Comparison of ENCODE assay signal across 11 cellular contexts in genomic region chr7:131196808-131197207, GRCh38.
DNase-seq lines count a peak whose midpoint lies in the region; ATAC-seq and TF ChIP-seq lines count a peak whose summit lies in the region.
"Had no signal": no experiment of that assay in that cellular context is flagged by ENCODE, and none has a peak within 500 bp of the region (broad histone marks: within the 10 kb centered on the region; RNA-seq: fewer than 3 reads in every experiment).

No MANE protein-coding gene starts in this region.

- H3K27ac Mint-ChIP-seq in glutamatergic neuron (ENCODE audit: unreplicated experiment) (no peak overlapping the region), CD14-positive monocyte (peak overlapping the region in 1 of 7 donors; percentile 74)

- H3K4me2 ChIP-seq in mammary epithelial cell (ENCODE audit: insufficient read depth, low read depth, low read length) = no peak overlapping the region
- H3K4me2 ChIP-seq in SK-N-SH = no peak overlapping the region

- H2AFZ ChIP-seq in mammary epithelial cell (ENCODE audit: low read depth, low read length) = no peak overlapping the region
- no peak overlapping the region for H2AFZ ChIP-seq in SK-N-SH (ENCODE audit: low read depth)

- H3K27me3 Mint-ChIP-seq in glutamatergic neuron (ENCODE audit: unreplicated experiment) (no peaks in the 10 kb centered on the region), CD14-positive monocyte (ENCODE audit: low read depth in 3 of 3) (peaks cover 0 to 11% (median 2%) of the 10 kb centered on the region in 3 donors)

- no peak for TF ChIP-seq RAD21 in SK-N-SH (IDR thresholded peaks at IDR 0.05; ENCODE audit: low read length)

- no peaks in the 10 kb centered on the region for H3K79me2 ChIP-seq in mammary epithelial cell (ENCODE audit: insufficient read depth, low read length)
- no peaks in the 10 kb centered on the region for H3K79me2 ChIP-seq in SK-N-SH (ENCODE audit: insufficient read depth)

- in situ Hi-C loops in mammary epithelial cell (cut with MboI; ENCODE audit: low sequenced_read_pairs in 2 of 2) = no loop called here

- dilution Hi-C loops in mammary epithelial cell (cut with HindIII; ENCODE audit: low sequenced_read_pairs) = no loop called here

- no TSS peak for BruUV-seq in mammary epithelial cell (replicated peaks; lab: Mats Ljungman, UMichigan)

- H3K9ac ChIP-seq in mammary epithelial cell (ENCODE audit: insufficient read depth, low read length) (no peak overlapping the region), SK-N-SH (no peak overlapping the region)

- 50% methylated on average over 4 of the region's 4 CpGs for WGBS in mammary epithelial cell (ENCODE audit: low coverage, missing lambda C conversion rate)
- 78% methylated on average over 4 of the region's 4 CpGs for WGBS in SK-N-SH (ENCODE audit: low lambda C conversion rate)
- WGBS in thyroid gland, 2 donors = 20 to 37% methylated on average over 4 of the region's 4 CpGs

- H3F3A ChIP-seq in SK-N-SH (replicated peaks; ENCODE audit: insufficient read depth) = peaks cover 22% of the 10 kb centered on the region

- TF ChIP-seq POLR2A in breast epithelium (IDR thresholded peaks at IDR 0.05) (no peak), thyroid gland (IDR thresholded peaks at IDR 0.05) (no peak)

- H3K9me3 Mint-ChIP-seq in glutamatergic neuron (ENCODE audit: unreplicated experiment) (no peaks in the 10 kb centered on the region), CD14-positive monocyte (no peaks in the 10 kb centered on the region)

- H3K4me3 Mint-ChIP-seq in glutamatergic neuron (ENCODE audit: unreplicated experiment) (peak overlapping the region; percentile 3), CD14-positive monocyte (no peak overlapping the region)

- H4K20me1 ChIP-seq in mammary epithelial cell (ENCODE audit: insufficient read depth, low read length) (no peaks in the 10 kb centered on the region), SK-N-SH (ENCODE audit: insufficient read depth) (no peaks in the 10 kb centered on the region)

- CTCF ChIA-PET in mammary epithelial cell (lab: Charles Lee; ENCODE audit: low non-redundant PET) = no interaction called here
- CTCF ChIA-PET in SK-N-SH (lab: Yijun Ruan, JAX) = interaction anchor here (0.7 kb wide), 1 partner anchor 528 kb away, joined by 3 read pairs; no protein-coding TSS in a partner anchor

- no peaks in the 10 kb centered on the region for H3K27me3 ChIP-seq in mammary epithelial cell (ENCODE audit: insufficient read depth, low read length)
- H3K27me3 ChIP-seq in breast epithelium = no peaks in the 10 kb centered on the region
- H3K27me3 ChIP-seq in SK-N-SH (ENCODE audit: insufficient read depth) = no peaks in the 10 kb centered on the region
- H3K27me3 ChIP-seq in thyroid gland = no peaks in the 10 kb centered on the region
- H3K27me3 ChIP-seq: ascending aorta, esophagus muscularis mucosa had no signal

- no peak for ATAC-seq in GM18498 (IDR thresholded peaks at IDR 0.05; ENCODE audit: unreplicated experiment)

- no peak for TF ChIP-seq CTCF in mammary epithelial cell (conservative IDR thresholded peaks at IDR 0.05 in 1 of 2, IDR thresholded peaks at IDR 0.05 in 1 of 2; ENCODE audit: extremely low read depth in 1 of 2, insufficient read depth in 1 of 2, low read depth in 1 of 2, low read length in 2 of 2)
- TF ChIP-seq CTCF in breast epithelium (IDR thresholded peaks at IDR 0.05) = no peak
- no peak for TF ChIP-seq CTCF in SK-N-SH (IDR thresholded peaks at IDR 0.05)
- TF ChIP-seq CTCF in glutamatergic neuron (IDR thresholded peaks at IDR 0.05; ENCODE audit: partially characterized antibody, unreplicated experiment) = no peak
- no peak for TF ChIP-seq CTCF in thyroid gland (IDR thresholded peaks at IDR 0.05)
- TF ChIP-seq CTCF in CD14-positive monocyte (IDR thresholded peaks at IDR 0.05) = no peak

- H3K4me1 Mint-ChIP-seq in glutamatergic neuron (ENCODE audit: low read depth, unreplicated experiment) (peaks cover 5% of the 10 kb centered on the region), CD14-positive monocyte (peaks cover 8% of the 10 kb centered on the region)

- peak; percentile 18 for DNase-seq in mammary epithelial cell
- no peak for DNase-seq in breast epithelium (ENCODE audit: low spot score in 2 of 2)
- DNase-seq in SK-N-SH = no peak
- peak; percentile 21 for DNase-seq in glutamatergic neuron
- DNase-seq in thyroid gland = peak; percentile 29 to 34
- DNase-seq in CD14-positive monocyte (ENCODE audit: low spot score) = no peak
- no peak for DNase-seq in DMS153 (lab: John Stamatoyannopoulos, UW)
- DNase-seq: stimulated activated CD4-positive, alpha-beta T cell treated with anti-CD3 and anti-CD28 coated beads, Interleukin-1b, Interleukin-23, amount 100 ng/mL, for 48 hours had no signal

- H3K36me3 Mint-ChIP-seq in glutamatergic neuron (ENCODE audit: unreplicated experiment) = no peaks in the 10 kb centered on the region
- no peaks in the 10 kb centered on the region for H3K36me3 Mint-ChIP-seq in CD14-positive monocyte

- no peak for TF ChIP-seq EP300 in SK-N-SH (IDR thresholded peaks at IDR 0.05; ENCODE audit: borderline replicate concordance in 1 of 2, low read depth in 1 of 2, low read length in 1 of 2)

- H3K9me3 ChIP-seq in mammary epithelial cell (replicated peaks; ENCODE audit: insufficient read depth, low read length) = no peaks in the 10 kb centered on the region
- H3K9me3 ChIP-seq in breast epithelium = no peaks in the 10 kb centered on the region
- no peaks in the 10 kb centered on the region for H3K9me3 ChIP-seq in SK-N-SH
- no peaks in the 10 kb centered on the region for H3K9me3 ChIP-seq in thyroid gland
- H3K9me3 ChIP-seq: ascending aorta, esophagus muscularis mucosa had no signal

- H3K4me1 ChIP-seq in mammary epithelial cell (ENCODE audit: insufficient read depth, low read length) (no peaks in the 10 kb centered on the region), breast epithelium (no peaks in the 10 kb centered on the region), SK-N-SH (ENCODE audit: control insufficient read depth in 1 of 2, insufficient read depth in 2 of 2, low read depth in 1 of 2, low read length in 1 of 2) (peaks cover 0 to 3% of the 10 kb centered on the region in 2 experiments; a peak in 1 of 4 replicates), thyroid gland (no peaks in the 10 kb centered on the region)
- H3K4me1 ChIP-seq: ascending aorta had no signal

- POLR2A ChIA-PET in SK-N-SH (lab: Yijun Ruan, JAX) = interaction anchor here (0.7 kb wide), 1 partner anchor 131 kb away, joined by 3 read pairs; no protein-coding TSS in a partner anchor

- intact Hi-C loops in mammary epithelial cell (cut with micrococcal nuclease) (loop anchor here (5.0 kb wide), 1 partner anchor 35 kb away; no protein-coding TSS in a partner anchor), breast epithelium (cut with DNase I; ENCODE audit: low total_unique reads) (no loop called here), thyroid gland (cut with DNase I) (no loop called here), CD14-positive monocyte (cut with micrococcal nuclease) (no loop called here)

- no peak overlapping the region for H3K4me3 ChIP-seq in mammary epithelial cell (replicated peaks in 1 of 3; ENCODE audit: insufficient read depth in 1 of 3, low read depth in 2 of 3, low read length in 3 of 3)
- H3K4me3 ChIP-seq in breast epithelium = no peak overlapping the region
- H3K4me3 ChIP-seq in SK-N-SH (ENCODE audit: low read depth in 2 of 2, low read length in 1 of 2) = no peak overlapping the region
- H3K4me3 ChIP-seq in thyroid gland (replicated peaks in 1 of 3) = no peak overlapping the region
- H3K4me3 ChIP-seq: ascending aorta, esophagus muscularis mucosa had no signal

- no peaks in the 10 kb centered on the region for H3K9me2 ChIP-seq in SK-N-SH

- no peaks in the 10 kb centered on the region for H3K36me3 ChIP-seq in mammary epithelial cell (ENCODE audit: insufficient read depth, low read length)
- no peaks in the 10 kb centered on the region for H3K36me3 ChIP-seq in breast epithelium
- no peaks in the 10 kb centered on the region for H3K36me3 ChIP-seq in SK-N-SH (replicated peaks in 1 of 2; ENCODE audit: control insufficient read depth in 1 of 2, insufficient read depth in 2 of 2, low read length in 1 of 2)
- no peaks in the 10 kb centered on the region for H3K36me3 ChIP-seq in thyroid gland
- H3K36me3 ChIP-seq: ascending aorta, esophagus muscularis mucosa had no signal

- no peak overlapping the region for H3K27ac ChIP-seq in mammary epithelial cell (ENCODE audit: insufficient read depth, low read depth, low read length)
- no peak overlapping the region for H3K27ac ChIP-seq in breast epithelium
- no peak overlapping the region for H3K27ac ChIP-seq in SK-N-SH (ENCODE audit: low read depth in 2 of 2, low read length in 1 of 2)
- no peak overlapping the region for H3K27ac ChIP-seq in thyroid gland
- H3K27ac ChIP-seq: ascending aorta, esophagus muscularis mucosa had no signal

TF ChIP-seq in SK-N-SH, 30 proteins besides CTCF, POLR2A, EP300 and RAD21:
- no peak for TF ChIP-seq TAF1 (IDR thresholded peaks at IDR 0.05; ENCODE audit: borderline replicate concordance, low read depth, low read length)
- peak; percentile 98 for TF ChIP-seq REST (IDR thresholded peaks at IDR 0.05; ENCODE audit: low read depth, low read length)

Comparison
In these comparisons a context has a peak if more than half of its experiments do, and no peak if none do; other contexts are left out.
1. DNase-seq: peak in mammary epithelial cell (single experiment), glutamatergic neuron (single experiment) and thyroid gland (2 of 2); none in breast epithelium (0 of 2), SK-N-SH (single experiment), CD14-positive monocyte (single experiment) and DMS153 (single experiment).